ENCODE assay signal across 28 cellular contexts in the genomic region with DNA sequence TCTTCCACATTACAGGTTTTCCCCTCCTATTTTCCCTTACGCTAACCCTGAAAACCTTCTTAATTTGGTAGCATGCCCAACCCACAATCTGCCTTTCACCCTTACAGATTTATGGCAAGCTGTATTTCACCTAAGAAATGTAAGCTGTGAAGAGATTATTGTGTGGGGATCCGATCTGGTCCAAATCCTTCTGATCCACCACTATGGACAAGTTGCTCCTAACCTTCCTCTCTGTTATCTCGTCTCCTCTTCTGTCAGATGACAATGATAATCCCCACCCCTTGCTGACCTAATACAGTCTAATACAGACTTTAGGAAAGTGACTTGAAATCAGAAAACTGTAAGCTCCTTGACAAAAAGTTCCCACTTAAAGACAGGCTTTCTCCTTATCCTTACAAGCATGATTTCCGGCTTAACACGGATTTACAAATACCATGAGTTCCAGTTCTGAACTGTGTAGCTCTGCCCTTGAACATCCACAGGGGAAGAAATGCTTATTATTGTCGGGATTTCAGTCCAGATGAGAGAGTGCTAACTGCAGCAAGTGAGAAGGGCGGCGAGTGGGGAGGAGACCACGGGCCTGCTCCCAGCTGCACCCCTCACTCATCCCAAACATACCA.
"Had no signal": no experiment of that assay in that cellular context is flagged by ENCODE, and none has a peak within 500 bp of the region (broad histone marks: within the 10 kb centered on the region; RNA-seq: fewer than 3 reads in every experiment).

No MANE protein-coding gene starts in this region.

- H3K4me1 Mint-ChIP-seq: activated CD4-positive, alpha-beta memory T cell treated with anti-CD3 and anti-CD28 coated beads, Interleukin-2, amount 10 ng/mL, durations not matched to agents 7 days and 5 days; activated CD4-positive, alpha-beta T cell treated with anti-CD3 and anti-CD28 coated beads, Interleukin-2, amount 10 ng/mL, durations not matched to agents 24 days and 14 days; activated naive CD4-positive, alpha-beta T cell treated with anti-CD3 and anti-CD28 coated beads, Interleukin-2, amount 50 U/mL, for 24 hours; activated naive CD8-positive, alpha-beta T cell treated with anti-CD3 and anti-CD28 coated beads, Interleukin-2, amount 50 U/mL, for 24 hours; naive thymus-derived CD4-positive, alpha-beta T cell; stimulated activated memory B cell treated with anti-CD40 and anti-IgM and Interleukin-4, amounts not matched to agents 10 μg/mL and 1 μg/mL and 100 μg/mL, for 72 hours; stimulated activated naive CD8-positive, alpha-beta T cell treated with anti-CD3 and anti-CD28 coated beads, Interleukin-15, amount 100 ng/mL, for 72 hours; T-helper 17 cell had no signal

- H3K27me3 Mint-ChIP-seq: activated CD4-positive, alpha-beta memory T cell treated with anti-CD3 and anti-CD28 coated beads, Interleukin-2, amount 10 ng/mL, durations not matched to agents 7 days and 5 days; activated CD4-positive, alpha-beta T cell treated with anti-CD3 and anti-CD28 coated beads, Interleukin-2, amount 10 ng/mL, durations not matched to agents 24 days and 14 days; activated naive CD4-positive, alpha-beta T cell treated with anti-CD3 and anti-CD28 coated beads, Interleukin-2, amount 50 U/mL, for 24 hours; activated naive CD8-positive, alpha-beta T cell treated with anti-CD3 and anti-CD28 coated beads, Interleukin-2, amount 50 U/mL, for 24 hours; stimulated activated naive CD8-positive, alpha-beta T cell treated with anti-CD3 and anti-CD28 coated beads, Interleukin-15, amount 100 ng/mL, for 72 hours; T-helper 17 cell had no signal

- H3K27ac ChIP-seq: colonic mucosa, gastrocnemius medialis, skin epidermis had no signal

- H3K36me3 ChIP-seq: colonic mucosa, gastrocnemius medialis had no signal

- H3K9me3 ChIP-seq: colonic mucosa had no signal

- DNase-seq: activated CD4-positive, alpha-beta memory T cell treated with anti-CD3 and anti-CD28 coated beads, Interleukin-2, amount 10 ng/mL, durations not matched to agents 7 days and 5 days; activated CD4-positive, alpha-beta T cell treated with anti-CD3 and anti-CD28 coated beads, Interleukin-2, amount 10 ng/mL, durations not matched to agents 24 days and 14 days; activated CD4-positive, CD25-positive, alpha-beta regulatory T cell treated with anti-CD3 and anti-CD28 coated beads, Interleukin-2, amount 50 U/mL, for 72 hours; activated naive CD8-positive, alpha-beta T cell treated with anti-CD3 and anti-CD28 coated beads, Interleukin-2, amount 50 U/mL, for 24 hours; activated T-cell treated with anti-CD3 and anti-CD28 coated beads, Interleukin-2, amount 50 U/mL, for 48 hours; anterior cingulate cortex; cerebellar nuclear complex; colonic mucosa; effector CD8-positive, alpha-beta T cell; gastrocnemius medialis; glutamatergic neuron; left cardiac atrium; left ventricle myocardium superior; naive thymus-derived CD4-positive, alpha-beta T cell; stimulated activated CD4-positive, alpha-beta T cell treated with anti-CD3 and anti-CD28 coated beads, Interleukin-4, amount 100 ng/mL, for 4 hours; stimulated activated CD8-positive, alpha-beta memory T cell treated with anti-CD3 and anti-CD28 coated beads, Interleukin-4, amount 100 ng/mL, for 48 hours; stimulated activated naive CD8-positive, alpha-beta T cell treated with anti-CD3 and anti-CD28 coated beads, Interleukin-15, amount 100 ng/mL, for 72 hours; substantia nigra; T-helper 17 cell; T1000 had no signal

- H3K27ac Mint-ChIP-seq: activated CD4-positive, alpha-beta memory T cell treated with anti-CD3 and anti-CD28 coated beads, Interleukin-2, amount 10 ng/mL, durations not matched to agents 7 days and 5 days; activated CD4-positive, alpha-beta T cell treated with anti-CD3 and anti-CD28 coated beads, Interleukin-2, amount 10 ng/mL, durations not matched to agents 24 days and 14 days; activated naive CD4-positive, alpha-beta T cell treated with anti-CD3 and anti-CD28 coated beads, Interleukin-2, amount 50 U/mL, for 24 hours; activated naive CD8-positive, alpha-beta T cell treated with anti-CD3 and anti-CD28 coated beads, Interleukin-2, amount 50 U/mL, for 24 hours; activated T-helper 2 cell treated with anti-CD3 and anti-CD28 coated beads, Interferon-gamma antibody, Interleukin-2, Interleukin-4, amounts not matched to agents 10 μg/mL and 5 μg/mL and 100 μg/mL, durations not matched to agents 14 hours and 24 hours and 36 hours; naive thymus-derived CD4-positive, alpha-beta T cell; stimulated activated memory B cell treated with anti-CD40 and anti-IgM and Interleukin-4, amounts not matched to agents 10 μg/mL and 1 μg/mL and 100 μg/mL, for 72 hours; stimulated activated naive CD8-positive, alpha-beta T cell treated with anti-CD3 and anti-CD28 coated beads, Interleukin-15, amount 100 ng/mL, for 72 hours; T-helper 17 cell had no signal

- H3K4me1 ChIP-seq: colonic mucosa, gastrocnemius medialis had no signal

- H3K4me3 Mint-ChIP-seq: activated CD4-positive, alpha-beta memory T cell treated with anti-CD3 and anti-CD28 coated beads, Interleukin-2, amount 10 ng/mL, durations not matched to agents 7 days and 5 days; activated CD4-positive, alpha-beta T cell treated with anti-CD3 and anti-CD28 coated beads, Interleukin-2, amount 10 ng/mL, durations not matched to agents 24 days and 14 days; activated naive CD4-positive, alpha-beta T cell treated with anti-CD3 and anti-CD28 coated beads, Interleukin-2, amount 50 U/mL, for 24 hours; activated naive CD8-positive, alpha-beta T cell treated with anti-CD3 and anti-CD28 coated beads, Interleukin-2, amount 50 U/mL, for 24 hours; naive thymus-derived CD4-positive, alpha-beta T cell; stimulated activated memory B cell treated with anti-CD40 and anti-IgM and Interleukin-4, amounts not matched to agents 10 μg/mL and 1 μg/mL and 100 μg/mL, for 72 hours; stimulated activated naive CD8-positive, alpha-beta T cell treated with anti-CD3 and anti-CD28 coated beads, Interleukin-15, amount 100 ng/mL, for 72 hours; T-helper 17 cell had no signal

- FAIRE-seq: endometrium, keratinocyte had no signal

- H3K36me3 Mint-ChIP-seq: activated naive CD4-positive, alpha-beta T cell treated with anti-CD3 and anti-CD28 coated beads, Interleukin-2, amount 50 U/mL, for 24 hours; stimulated activated memory B cell treated with anti-CD40 and anti-IgM and Interleukin-4, amounts not matched to agents 10 μg/mL and 1 μg/mL and 100 μg/mL, for 72 hours had no signal

- H3K27me3 ChIP-seq: colonic mucosa, gastrocnemius medialis had no signal

- H3K4me3 ChIP-seq: colonic mucosa, gastrocnemius medialis, skin epidermis had no signal

- ATAC-seq: activated naive CD8-positive, alpha-beta T cell treated with anti-CD3 and anti-CD28 coated beads, Interleukin-2, amount 50 U/mL, for 24 hours; gastrocnemius medialis; left cardiac atrium; left ventricle myocardium superior; naive thymus-derived CD4-positive, alpha-beta T cell; sciatic nerve; SK-N-SH treated with all-trans-retinoic acid at 6 μM for 48 hours; stimulated activated memory B cell treated with anti-CD40 and anti-IgM and Interleukin-4, amounts not matched to agents 10 μg/mL and 1 μg/mL and 100 μg/mL, for 72 hours; stimulated activated naive CD8-positive, alpha-beta T cell treated with anti-CD3 and anti-CD28 coated beads, Interleukin-15, amount 100 ng/mL, for 72 hours; T-helper 17 cell had no signal
